Comparison of ENCODE assay signal across 8 cellular contexts in the genomic region with DNA sequence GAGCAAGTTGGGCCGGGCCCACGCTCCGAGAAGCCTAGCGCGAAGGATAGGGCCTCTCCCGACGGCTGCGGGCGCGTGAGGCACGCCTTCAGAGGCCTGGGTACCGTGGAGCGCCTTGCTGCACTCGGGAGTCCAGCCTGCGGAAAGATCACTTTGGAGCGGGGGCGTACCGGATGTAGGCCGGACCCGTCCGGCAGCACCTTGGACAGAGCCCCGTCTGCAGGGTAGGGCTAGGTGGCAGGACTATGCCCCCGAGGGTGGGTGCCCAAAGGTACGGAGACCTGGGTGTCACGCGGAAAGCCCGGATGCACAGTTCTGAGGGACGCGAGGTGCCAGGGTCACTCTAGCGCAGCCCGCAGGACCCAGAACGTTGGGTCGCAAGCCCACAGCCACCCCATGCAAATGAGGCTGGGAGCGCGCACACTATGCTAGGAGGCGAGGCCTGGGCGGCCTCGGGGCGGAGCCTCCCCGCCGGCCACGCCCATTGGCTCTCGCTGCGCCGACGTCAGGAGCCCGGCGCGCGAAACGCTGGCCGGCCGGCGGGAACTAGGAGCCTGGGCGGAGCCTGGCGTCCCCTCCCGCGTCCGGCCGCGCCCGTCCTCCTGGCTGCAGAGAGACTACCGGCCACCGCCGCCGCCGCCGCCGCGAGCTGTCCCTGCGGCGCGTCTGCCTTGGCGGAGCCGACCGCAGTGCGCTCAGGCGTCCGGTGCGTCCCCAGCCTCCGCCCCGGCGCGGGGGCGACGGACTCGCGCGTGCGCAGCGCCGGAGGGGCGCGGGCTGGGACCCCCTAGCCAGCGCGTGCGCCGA. TPM values are rescaled to one million over a fixed set of nuclear protein-coding genes. Genes with fewer than 3 reads are reported as not detected.
A peak's percentile ranks its signal among the peaks of the same experiment; 100 is the strongest.
DNase-seq lines count a peak whose midpoint lies in the region; ATAC-seq and TF ChIP-seq lines count a peak whose summit lies in the region.

A gene (plus strand): TSS at position 611 of the 807 bp plus-strand sequence. CDS start 327 bp downstream, outside the sequence.

- no peaks in the 10 kb centered on the region for H3K9me3 ChIP-seq in spleen

- no peak for TF ChIP-seq POLR2A in spleen (IDR thresholded peaks at IDR 0.05)

- intact Hi-C loops in activated B cell treated with CpG ODN at 0.5 μM for 24 hours (cut with micrococcal nuclease): loop anchor here (1.0 to 2.0 kb wide), 3 partner anchors 11 to 55 kb away; a partner anchor contains a TSS
- intact Hi-C loops in spleen (cut with DNase I; ENCODE audit: low total_unique reads): no loop called here

- peak; percentile 98 for DNase-seq in AG08396 (ENCODE audit: low spot score)
- DNase-seq in NCI-H2227 (lab: John Stamatoyannopoulos, UW; ENCODE audit: unreplicated experiment): peak; percentile 97
- peak; percentile 86 for DNase-seq in activated B cell treated with CpG ODN at 0.5 μM for 24 hours
- peak in 59 of 61 donors; percentile 38 to 88 (median 75) for DNase-seq in caudate nucleus (lab: John Stamatoyannopoulos, UW)
- peak; percentile 85 for DNase-seq in iris pigment epithelial cell (ENCODE audit: low read depth)
- DNase-seq in spleen: peak; percentile 96

- ATAC-seq in GM18907 (IDR thresholded peaks at IDR 0.05; ENCODE audit: unreplicated experiment) (peak; percentile 65), HG03135 (IDR thresholded peaks at IDR 0.05; ENCODE audit: unreplicated experiment) (peak; percentile 69), activated B cell treated with CpG ODN at 0.5 μM for 24 hours (ENCODE audit: low read depth) (peak; percentile 80)

- H3K4me3 Mint-ChIP-seq in activated B cell treated with CpG ODN at 0.5 μM for 24 hours: peak within 1 kb of the TSS; percentile 77

- peak within 1 kb of the TSS; percentile 88 for H3K27ac ChIP-seq in caudate nucleus (ENCODE audit: low read depth, low read length)
- peak within 1 kb of the TSS in 4 of 8 donors; percentile 56 to 79 (median 74) for H3K27ac ChIP-seq in spleen

- peaks cover 26 to 77% (median 68%) of the 10 kb centered on the region in 6 donors for H3K4me1 ChIP-seq in spleen

- H3K4me1 Mint-ChIP-seq in activated B cell treated with CpG ODN at 0.5 μM for 24 hours: peaks cover 24% of the 10 kb centered on the region

- peak within 1 kb of the TSS; percentile 53 to 95 (median 81) for H3K4me3 ChIP-seq in spleen

- CTCF ChIA-PET in activated B cell treated with CpG ODN at 0.5 μM for 24 hours (lab: Charles Lee): no interaction called here

- H3K27me3 Mint-ChIP-seq in activated B cell treated with CpG ODN at 0.5 μM for 24 hours: peaks cover 12% of the 10 kb centered on the region

- peaks cover 0 to 26% (median 0%) of the 10 kb centered on the region in 6 donors for H3K36me3 ChIP-seq in spleen

- no peak for TF ChIP-seq CTCF in activated B cell treated with CpG ODN at 0.5 μM for 24 hours (IDR thresholded peaks at IDR 0.05)
- peak in 2 of 11 experiments; percentile 24 to 44 for TF ChIP-seq CTCF in spleen (IDR thresholded peaks at IDR 0.05 in 8 of 11, conservative IDR thresholded peaks at IDR 0.05 in 3 of 11)

- peaks cover 19 to 65% (median 47%) of the 10 kb centered on the region in 7 donors for H3K27me3 ChIP-seq in spleen (replicated peaks in 1 of 7)

- H3K9me3 Mint-ChIP-seq in activated B cell treated with CpG ODN at 0.5 μM for 24 hours: no peaks in the 10 kb centered on the region

- POLR2A ChIA-PET in activated B cell treated with CpG ODN at 0.5 μM for 24 hours (lab: Charles Lee): interaction anchor here (1.0 to 1.8 kb wide), 3 partner anchors 11 to 12 kb away, joined by 3 to 10 read pairs (median 4); a partner anchor contains a TSS

- 1 to 6% (median 1%) methylated on average over 28 to 98 of the region's 98 CpGs for WGBS in spleen, 5 donors

- H3K27ac Mint-ChIP-seq in activated B cell treated with CpG ODN at 0.5 μM for 24 hours: peak within 1 kb of the TSS; percentile 18

- H3K36me3 Mint-ChIP-seq in activated B cell treated with CpG ODN at 0.5 μM for 24 hours (ENCODE audit: low read depth): no peaks in the 10 kb centered on the region

RNA-seq across cellular contexts. Expression of the gene that starts here (rescaled TPM):
- 2.4 and 2.7 TPM in 2 replicates for total RNA-seq in activated B cell treated with CpG ODN at 0.5 μM for 24 hours
- 1 to 10 TPM; 3.3 to 9.0 (median 6.4) TPM for total RNA-seq in spleen
- 1 to 10 TPM; 2.1 to 7.1 (median 6.3) TPM for polyA plus RNA-seq in spleen
